ENCODE assay signal across 1 cellular context in genomic region chr2:69017876-69018275, GRCh38.
TF ChIP-seq lines count a peak whose summit lies in the region.

No MANE protein-coding gene starts in this region.

TF ChIP-seq in IMR-90, 13 proteins besides CTCF, POLR2A, EP300 and RAD21:
- TF ChIP-seq MXI1 (IDR thresholded peaks at IDR 0.05; ENCODE audit: borderline replicate concordance, low read depth, low read length) (no peak), NFE2L2 (IDR thresholded peaks at IDR 0.05; ENCODE audit: low read depth, low read length) (no peak), CHD1 (IDR thresholded peaks at IDR 0.05; ENCODE audit: low read depth, low read length) (no peak), BHLHE40 (IDR thresholded peaks at IDR 0.05; ENCODE audit: low read depth, low read length) (no peak), RCOR1 (IDR thresholded peaks at IDR 0.05; ENCODE audit: insufficient replicate concordance, low read length) (no peak), SMC3 (IDR thresholded peaks at IDR 0.05; ENCODE audit: low read depth, low read length) (no peak), RFX5 (IDR thresholded peaks at IDR 0.05; ENCODE audit: low read depth, low read length) (no peak), FOS (IDR thresholded peaks at IDR 0.05; ENCODE audit: low read depth, low read length) (no peak), MAFK (IDR thresholded peaks at IDR 0.05; ENCODE audit: low read depth, low read length) (no peak), CEBPB (IDR thresholded peaks at IDR 0.05; ENCODE audit: low read depth, low read length) (no peak), MAZ (IDR thresholded peaks at IDR 0.05; ENCODE audit: borderline replicate concordance, low read depth, low read length) (no peak)
- TF ChIP-seq, protein P1, sequence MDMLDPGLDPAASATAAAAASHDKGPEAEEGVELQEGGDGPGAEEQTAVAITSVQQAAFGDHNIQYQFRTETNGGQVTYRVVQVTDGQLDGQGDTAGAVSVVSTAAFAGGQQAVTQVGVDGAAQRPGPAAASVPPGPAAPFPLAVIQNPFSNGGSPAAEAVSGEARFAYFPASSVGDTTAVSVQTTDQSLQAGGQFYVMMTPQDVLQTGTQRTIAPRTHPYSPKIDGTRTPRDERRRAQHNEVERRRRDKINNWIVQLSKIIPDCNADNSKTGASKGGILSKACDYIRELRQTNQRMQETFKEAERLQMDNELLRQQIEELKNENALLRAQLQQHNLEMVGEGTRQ (IDR thresholded peaks at IDR 0.05; ENCODE audit: low read depth, low read length): no peak
- TF ChIP-seq, protein P2, sequence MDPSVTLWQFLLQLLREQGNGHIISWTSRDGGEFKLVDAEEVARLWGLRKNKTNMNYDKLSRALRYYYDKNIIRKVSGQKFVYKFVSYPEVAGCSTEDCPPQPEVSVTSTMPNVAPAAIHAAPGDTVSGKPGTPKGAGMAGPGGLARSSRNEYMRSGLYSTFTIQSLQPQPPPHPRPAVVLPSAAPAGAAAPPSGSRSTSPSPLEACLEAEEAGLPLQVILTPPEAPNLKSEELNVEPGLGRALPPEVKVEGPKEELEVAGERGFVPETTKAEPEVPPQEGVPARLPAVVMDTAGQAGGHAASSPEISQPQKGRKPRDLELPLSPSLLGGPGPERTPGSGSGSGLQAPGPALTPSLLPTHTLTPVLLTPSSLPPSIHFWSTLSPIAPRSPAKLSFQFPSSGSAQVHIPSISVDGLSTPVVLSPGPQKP (IDR thresholded peaks at IDR 0.05; ENCODE audit: borderline replicate concordance, low read depth, low read length): no peak
